Comparison of ENCODE assay signal across 23 cellular contexts in the genomic region with DNA sequence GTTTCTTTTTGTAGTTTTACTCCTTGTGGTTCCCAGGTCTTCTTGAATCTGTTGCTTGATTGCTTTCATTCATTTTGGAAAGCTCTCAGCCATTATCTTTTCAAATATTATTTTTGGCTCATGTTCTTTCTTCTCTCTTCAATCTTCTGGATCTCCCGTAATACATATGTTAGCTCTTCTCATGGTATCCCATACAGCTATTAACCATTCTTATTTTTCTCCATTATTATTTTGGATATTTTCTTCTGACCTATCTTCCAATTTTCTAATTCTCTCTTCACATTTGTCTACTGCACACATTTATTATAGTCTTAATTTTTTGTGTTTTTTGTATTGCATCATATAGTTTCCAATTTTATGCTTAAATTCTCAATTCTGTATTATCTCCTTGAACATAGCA.
DNase-seq lines count a peak whose midpoint lies in the region; ATAC-seq, FAIRE-seq and TF ChIP-seq lines count a peak whose summit lies in the region.
"Had no signal": no experiment of that assay in that cellular context is flagged by ENCODE, and none has a peak within 500 bp of the region (broad histone marks: within the 10 kb centered on the region; RNA-seq: fewer than 3 reads in every experiment).

No MANE protein-coding gene starts in this region.

- H3K4me3 ChIP-seq in SK-N-SH (ENCODE audit: low read depth in 2 of 2, low read length in 1 of 2), result no peak overlapping the region
- H3K4me3 ChIP-seq in Caco-2 (ENCODE audit: low read depth, low read length), result no peak overlapping the region
- H3K4me3 ChIP-seq in GM12878, result no peak overlapping the region
- H3K4me3 ChIP-seq: A549; BLaER1 treated with 17β-estradiol and CSF1 and Interleukin-3, amounts not matched to agents 10 nM and 100 nM had no signal

- no peak for FAIRE-seq in GM12878 (lab: Jason Lieb, UNC)
- FAIRE-seq: A549, GM12891, GM19239 had no signal

- H3F3A ChIP-seq in SK-N-SH (replicated peaks; ENCODE audit: insufficient read depth), result no peaks in the 10 kb centered on the region

- H3K27ac Mint-ChIP-seq in Caco-2 (ENCODE audit: unreplicated experiment), result peak overlapping the region; percentile 6
- H3K27ac Mint-ChIP-seq: B cell; CD4-positive, alpha-beta T cell; CD8-positive, alpha-beta T cell had no signal

- H3K79me2 ChIP-seq in SK-N-SH (ENCODE audit: insufficient read depth), result no peaks in the 10 kb centered on the region
- no peaks in the 10 kb centered on the region for H3K79me2 ChIP-seq in GM12878 (ENCODE audit: control insufficient read depth, insufficient read depth, low read length)

- H3K27ac ChIP-seq in SK-N-SH (ENCODE audit: low read depth in 2 of 2, low read length in 1 of 2) (no peak overlapping the region), GM12878 (ENCODE audit: control insufficient read depth, insufficient read depth) (no peak overlapping the region)
- H3K27ac ChIP-seq: 22Rv1; A549; BLaER1 treated with 17β-estradiol and CSF1 and Interleukin-3, amounts not matched to agents 10 nM and 100 nM; C4-2B had no signal

- no peak for ATAC-seq in SK-N-SH treated with all-trans-retinoic acid at 6 μM for 48 hours
- ATAC-seq in GM12878, result no peak
- no peak for ATAC-seq in GM19324 (IDR thresholded peaks at IDR 0.05; ENCODE audit: low FRiP score, unreplicated experiment)
- no peak for ATAC-seq in activated T-cell treated with anti-CD3 and anti-CD28 coated beads, Interleukin-2, amount 50 U/mL, for 4 hours
- ATAC-seq: A549; CD8-positive, alpha-beta T cell had no signal

- BruUV-seq in Caco-2 (replicated peaks; lab: Mats Ljungman, UMichigan), result no TSS peak
- no TSS peak for BruUV-seq in GM12878 (replicated peaks; lab: Mats Ljungman, UMichigan)

- TF ChIP-seq EP300 in SK-N-SH (IDR thresholded peaks at IDR 0.05; ENCODE audit: borderline replicate concordance in 1 of 2, low read depth in 1 of 2, low read length in 1 of 2), result no peak
- no peak for TF ChIP-seq EP300 in GM12878 (IDR thresholded peaks at IDR 0.05; ENCODE audit: borderline replicate concordance in 1 of 2, control insufficient read depth in 1 of 2, low read depth in 2 of 2, low read length in 2 of 2)

- SMC1A ChIA-PET in GM12878 (lab: Charles Lee; ENCODE audit: uncharacterized antibody, unreplicated experiment), result interaction anchor here (1.0 kb wide), 1 partner anchor 13 kb away, joined by 3 read pairs; no protein-coding TSS in a partner anchor

- RAD21 ChIA-PET in GM12878 (lab: Charles Lee; ENCODE audit: unreplicated experiment), result no interaction called here

- no peaks in the 10 kb centered on the region for H3K4me1 ChIP-seq in SK-N-SH (ENCODE audit: control insufficient read depth in 1 of 2, insufficient read depth in 2 of 2, low read depth in 1 of 2, low read length in 1 of 2)
- H3K4me1 ChIP-seq in Caco-2, result no peaks in the 10 kb centered on the region
- H3K4me1 ChIP-seq in GM12878 (ENCODE audit: control insufficient read depth, insufficient read depth, low read length), result no peaks in the 10 kb centered on the region
- H3K4me1 ChIP-seq: A549; BLaER1 treated with 17β-estradiol and CSF1 and Interleukin-3, amounts not matched to agents 10 nM and 100 nM had no signal

- H3K4me3 Mint-ChIP-seq in Caco-2 (ENCODE audit: unreplicated experiment), result no peak overlapping the region
- H3K4me3 Mint-ChIP-seq in activated T-cell treated with anti-CD3 and anti-CD28 coated beads, Interleukin-2, amount 50 U/mL, for 4 hours, result no peak overlapping the region
- H3K4me3 Mint-ChIP-seq: B cell; CD4-positive, alpha-beta T cell; CD8-positive, alpha-beta T cell had no signal

- H3K9me2 ChIP-seq in SK-N-SH, result no peaks in the 10 kb centered on the region

- no peak for TF ChIP-seq POLR2A in GM12878 (IDR thresholded peaks at IDR 0.05; ENCODE audit: low read depth, low read length)

- TF ChIP-seq CTCF in SK-N-SH (IDR thresholded peaks at IDR 0.05) (no peak), Caco-2 (IDR thresholded peaks at IDR 0.05; ENCODE audit: insufficient read depth in 1 of 2, low read depth in 1 of 2, low read length in 1 of 2, severe bottlenecking in 1 of 2, unreplicated experiment in 1 of 2) (no peak), GM12878 (IDR thresholded peaks at IDR 0.05 in 2 of 3, conservative IDR thresholded peaks at IDR 0.05 in 1 of 3; ENCODE audit: control insufficient read depth in 2 of 3, extremely low read depth in 1 of 3, insufficient read depth in 1 of 3, low read depth in 3 of 3, low read length in 3 of 3) (no peak)

- peaks cover 19% of the 10 kb centered on the region for H3K9me3 Mint-ChIP-seq in Caco-2 (ENCODE audit: unreplicated experiment)
- peaks cover 12% of the 10 kb centered on the region for H3K9me3 Mint-ChIP-seq in activated T-cell treated with anti-CD3 and anti-CD28 coated beads, Interleukin-2, amount 50 U/mL, for 4 hours

- intact Hi-C loops in Caco-2 (cut with micrococcal nuclease; ENCODE audit: unreplicated experiment), result no loop called here
- intact Hi-C loops in GM12878 (cut with micrococcal nuclease; ENCODE audit: unreplicated experiment), result no loop called here

- H3K27me3 Mint-ChIP-seq in Caco-2 (ENCODE audit: insufficient read depth, unreplicated experiment), result no peaks in the 10 kb centered on the region
- peaks cover 7% of the 10 kb centered on the region for H3K27me3 Mint-ChIP-seq in activated T-cell treated with anti-CD3 and anti-CD28 coated beads, Interleukin-2, amount 50 U/mL, for 4 hours (ENCODE audit: low read depth)

- no peaks in the 10 kb centered on the region for H3K36me3 ChIP-seq in SK-N-SH (replicated peaks in 1 of 2; ENCODE audit: control insufficient read depth in 1 of 2, insufficient read depth in 2 of 2, low read length in 1 of 2)
- H3K36me3 ChIP-seq in Caco-2 (ENCODE audit: control insufficient read depth, insufficient read depth, low read length), result no peaks in the 10 kb centered on the region
- no peaks in the 10 kb centered on the region for H3K36me3 ChIP-seq in GM12878 (ENCODE audit: control insufficient read depth in 2 of 2, insufficient read depth in 2 of 2, low read length in 1 of 2)
- H3K36me3 ChIP-seq: BLaER1 treated with 17β-estradiol and CSF1 and Interleukin-3, amounts not matched to agents 10 nM and 100 nM had no signal

- CTCF ChIA-PET in SK-N-SH (lab: Yijun Ruan, JAX) (no interaction called here), Caco-2 (lab: Charles Lee) (interaction anchor here (0.6 kb wide), 1 partner anchor 101 kb away, joined by 3 read pairs; no protein-coding TSS in a partner anchor), GM12878 (lab: Yijun Ruan, JAX) (no interaction called here)

- H4K20me1 ChIP-seq in SK-N-SH (ENCODE audit: insufficient read depth), result no peaks in the 10 kb centered on the region
- no peaks in the 10 kb centered on the region for H4K20me1 ChIP-seq in GM12878 (ENCODE audit: control insufficient read depth, insufficient read depth)
- H4K20me1 ChIP-seq: BLaER1 treated with 17β-estradiol and CSF1 and Interleukin-3, amounts not matched to agents 10 nM and 100 nM had no signal

- TF ChIP-seq RAD21 in SK-N-SH (IDR thresholded peaks at IDR 0.05; ENCODE audit: low read length), result no peak
- no peak for TF ChIP-seq RAD21 in GM12878 (IDR thresholded peaks at IDR 0.05; ENCODE audit: insufficient read depth, low read depth, low read length)

- H2AFZ ChIP-seq in SK-N-SH (ENCODE audit: low read depth) (no peak overlapping the region), GM12878 (ENCODE audit: control insufficient read depth, low read depth, low read length) (no peak overlapping the region)

- DNase-seq in SK-N-SH (no peak), Caco-2 (no peak), GM12878 (ENCODE audit: low read depth, low spot score) (no peak)
- DNase-seq in activated T-cell treated with anti-CD3 and anti-CD28 coated beads, Interleukin-2, amount 50 U/mL, for 4 hours, result no peak
- DNase-seq: AML-193; CD4-positive, alpha-beta T cell; CD8-positive, alpha-beta T cell; DMS 273 treated with DMSO at 0.1 percent for 48 hours; DMS153; DMS53; DMS79; DND-41; EL; GDM1 had no signal

- H3K9me3 ChIP-seq in SK-N-SH, result 0 out of 2 replicates have a peak, but pooled peaks cover 14% of the 10 kb centered on the region
- H3K9me3 ChIP-seq in Caco-2, result peaks cover 9% of the 10 kb centered on the region; the same call in 1 of the 2 replicates
- H3K9me3 ChIP-seq in GM12878 (replicated peaks; ENCODE audit: control insufficient read depth, insufficient read depth, low read length), result peaks cover 3% of the 10 kb centered on the region; the same call in 2 of the 3 replicates

- peaks cover 14% of the 10 kb centered on the region for H3K4me1 Mint-ChIP-seq in Caco-2 (ENCODE audit: low read depth, unreplicated experiment)
- H3K4me1 Mint-ChIP-seq in activated T-cell treated with anti-CD3 and anti-CD28 coated beads, Interleukin-2, amount 50 U/mL, for 4 hours (ENCODE audit: low read depth), result peaks cover 2% of the 10 kb centered on the region

- H3K9ac ChIP-seq in SK-N-SH (no peak overlapping the region), GM12878 (ENCODE audit: control insufficient read depth, insufficient read depth, low read length) (no peak overlapping the region)
- H3K9ac ChIP-seq: BLaER1 treated with 17β-estradiol and CSF1 and Interleukin-3, amounts not matched to agents 10 nM and 100 nM had no signal

- 50% methylated on average over 1 of the region's 1 CpG for WGBS in SK-N-SH (ENCODE audit: low lambda C conversion rate)
- whole genome bisulfite sequencing in GM12878 (ENCODE audit: insufficient coverage, insufficient replicate concordance, low lambda C conversion rate, missing lambda C conversion rate), result 100% methylated on average over 1 of the region's 1 CpG

- H3K27me3 ChIP-seq in SK-N-SH (ENCODE audit: insufficient read depth), result no peaks in the 10 kb centered on the region
- H3K27me3 ChIP-seq in Caco-2 (replicated peaks; ENCODE audit: control insufficient read depth, insufficient read depth, low read length), result no peaks in the 10 kb centered on the region
- no peaks in the 10 kb centered on the region for H3K27me3 ChIP-seq in GM12878 (replicated peaks in 1 of 2; ENCODE audit: control insufficient read depth in 2 of 2, insufficient read depth in 2 of 2, low read length in 1 of 2)
- H3K27me3 ChIP-seq: BLaER1 treated with 17β-estradiol and CSF1 and Interleukin-3, amounts not matched to agents 10 nM and 100 nM had no signal

- no peaks in the 10 kb centered on the region for H3K36me3 Mint-ChIP-seq in Caco-2 (ENCODE audit: insufficient read depth, unreplicated experiment)
- H3K36me3 Mint-ChIP-seq in activated T-cell treated with anti-CD3 and anti-CD28 coated beads, Interleukin-2, amount 50 U/mL, for 4 hours (ENCODE audit: insufficient read depth), result peaks cover 5% of the 10 kb centered on the region

- in situ Hi-C loops in GM12878 (cut with MboI), result no loop called here

- POLR2A ChIA-PET in SK-N-SH (lab: Yijun Ruan, JAX) (no interaction called here), Caco-2 (lab: Charles Lee) (no interaction called here), GM12878 (lab: Charles Lee) (no interaction called here)

- H3K4me2 ChIP-seq in SK-N-SH, result no peak overlapping the region
- H3K4me2 ChIP-seq in GM12878 (ENCODE audit: control insufficient read depth, insufficient read depth), result no peak overlapping the region
- H3K4me2 ChIP-seq: A549; BLaER1 treated with 17β-estradiol and CSF1 and Interleukin-3, amounts not matched to agents 10 nM and 100 nM had no signal

TF ChIP-seq in SK-N-SH treated with all-trans-retinoic acid at 6 μM for 48 hours, 23 proteins besides CTCF, POLR2A, EP300 and RAD21 (continues in another document):
- peak; percentile 100 for TF ChIP-seq ZFP30 (CRISPR knock-in tag; IDR thresholded peaks at IDR 0.05)

TF ChIP-seq in SK-N-SH, 30 proteins besides CTCF, POLR2A, EP300 and RAD21 (continues in another document):
- no peak for TF ChIP-seq NFIC (IDR thresholded peaks at IDR 0.05; ENCODE audit: borderline replicate concordance)
